Comparison of ENCODE assay signal across 8 cellular contexts in the genomic region with DNA sequence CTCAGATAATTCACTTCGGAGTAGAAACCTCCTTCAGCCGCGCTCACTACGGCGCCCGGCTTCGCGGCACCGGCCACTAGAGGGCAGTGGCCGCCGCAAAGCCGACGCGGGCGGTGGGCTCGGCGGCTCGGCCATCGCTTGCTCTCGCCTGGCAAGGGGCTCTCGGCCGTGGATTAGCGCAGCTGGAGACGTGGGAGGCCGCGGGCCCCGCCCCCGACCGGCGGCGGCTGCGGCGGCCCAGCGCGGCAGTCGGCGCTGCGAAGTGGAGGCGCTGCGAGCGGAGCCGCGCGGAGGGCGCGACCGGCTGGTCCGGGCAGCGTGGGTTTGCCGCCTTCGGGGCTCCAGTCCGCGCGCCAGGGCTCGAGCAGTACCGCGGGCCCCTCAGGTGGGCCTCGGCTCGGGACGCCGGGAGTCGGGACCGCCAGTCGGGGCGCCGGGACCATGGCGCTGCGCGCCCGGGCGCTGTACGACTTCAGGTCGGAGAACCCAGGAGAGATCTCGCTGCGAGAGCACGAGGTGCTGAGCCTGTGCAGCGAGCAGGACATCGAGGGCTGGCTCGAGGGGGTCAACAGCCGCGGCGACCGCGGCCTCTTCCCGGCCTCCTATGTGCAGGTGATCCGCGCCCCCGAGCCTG. TPM values are rescaled to one million over a fixed set of nuclear protein-coding genes. Genes with fewer than 3 reads are reported as not detected.
DNase-seq lines count a peak whose midpoint lies in the region; ATAC-seq and TF ChIP-seq lines count a peak whose summit lies in the region.

TSS of gene SNX18 (plus strand) at position 248 of the 634 bp plus-strand sequence. CDS start at position 442, 194 bp downstream.

- DNase-seq in AG09319 (ENCODE audit: extremely low read depth, low read depth) = peak; percentile 88
- DNase-seq in NCI-H2227 treated with DMSO at 0.1 percent for 48 hours (lab: John Stamatoyannopoulos, UW) = peak; percentile 59
- peak; percentile 81 to 86 for DNase-seq in central memory CD8-positive, alpha-beta T cell (ENCODE audit: low spot score in 2 of 2)
- DNase-seq in kidney epithelial cell (ENCODE audit: low read depth) = no peak
- DNase-seq in stimulated activated CD4-positive, alpha-beta T cell treated with anti-CD3 and anti-CD28 coated beads, Interleukin-15, amount 100 ng/mL, for 24 hours = peak; percentile 92

- H3K9me3 Mint-ChIP-seq in central memory CD8-positive, alpha-beta T cell = no peaks in the 10 kb centered on the region

- in situ Hi-C loops in GM18951 (cut with MboI; ENCODE audit: low sequenced_read_pairs, unreplicated experiment) = loop anchor here (10.0 kb wide), 1 partner anchor 327 kb away; no protein-coding TSS in a partner anchor

- peak; percentile 51 for TF ChIP-seq POLR2A in GM18951 (IDR thresholded peaks at IDR 0.05; ENCODE audit: extremely low read depth, insufficient read depth, insufficient read length)

- peaks cover 12% of the 10 kb centered on the region for H3K36me3 Mint-ChIP-seq in central memory CD8-positive, alpha-beta T cell (ENCODE audit: insufficient read depth)

- peak within 1 kb of the TSS; percentile 50 for H3K27ac Mint-ChIP-seq in central memory CD8-positive, alpha-beta T cell (ENCODE audit: low read depth)

- no peaks in the 10 kb centered on the region for H3K27me3 Mint-ChIP-seq in central memory CD8-positive, alpha-beta T cell

- H3K27me3 ChIP-seq in kidney epithelial cell (ENCODE audit: control insufficient read depth, insufficient read depth, low read length) = no peaks in the 10 kb centered on the region

- peak within 1 kb of the TSS; percentile 55 for H3K4me3 ChIP-seq in kidney epithelial cell (ENCODE audit: low read depth, low read length)

- H3K36me3 ChIP-seq in kidney epithelial cell (ENCODE audit: control insufficient read depth, insufficient read depth, low read length) = no peaks in the 10 kb centered on the region

- peak within 1 kb of the TSS; percentile 86 for H3K4me3 Mint-ChIP-seq in central memory CD8-positive, alpha-beta T cell

- peaks cover 39% of the 10 kb centered on the region for H3K4me1 Mint-ChIP-seq in central memory CD8-positive, alpha-beta T cell

- peak; percentile 74 for TF ChIP-seq CTCF in AG09319 (IDR thresholded peaks at IDR 0.05; ENCODE audit: low read depth, low read length)
- TF ChIP-seq CTCF in kidney epithelial cell (IDR thresholded peaks at IDR 0.05; ENCODE audit: insufficient read depth, low read length, poor library complexity, severe bottlenecking) = peak; percentile 83

- ATAC-seq in HG03175 (IDR thresholded peaks at IDR 0.05; ENCODE audit: unreplicated experiment) = peak; percentile 96
- peak; percentile 91 to 92 for ATAC-seq in activated CD4-positive, CD25-positive, alpha-beta regulatory T cell treated with anti-CD3 and anti-CD28 coated beads, Interleukin-2, amount 50 U/mL, for 24 hours
- peak; percentile 88 for ATAC-seq in central memory CD8-positive, alpha-beta T cell (replicated peaks; ENCODE audit: extremely low read depth, poor library complexity, severe bottlenecking)

RNA-seq across cellular contexts. Expression of gene SNX18, which starts in this region (rescaled TPM):
- 30.2 and 30.6 TPM in 2 replicates for total RNA-seq in kidney epithelial cell
